ENCODE assay signal across 21 cellular contexts in the genomic region with DNA sequence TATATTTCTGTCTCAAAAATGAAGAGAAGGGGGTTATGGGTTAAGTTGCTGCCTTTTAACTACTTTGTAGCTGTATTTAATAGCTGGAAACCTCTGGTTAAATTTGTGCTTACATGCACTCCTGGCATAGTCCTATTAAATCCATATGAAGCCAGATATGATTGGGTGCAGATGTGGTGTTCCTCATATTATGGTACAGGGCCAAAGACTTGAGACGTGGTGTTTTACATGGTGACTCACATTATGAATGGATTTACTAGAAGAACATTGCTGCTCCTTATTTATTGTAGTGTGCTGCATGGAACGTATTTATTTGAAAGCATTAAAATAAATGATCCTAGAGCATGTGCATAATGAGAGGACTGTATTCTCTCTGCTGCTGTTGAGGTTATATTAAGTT.
"Had no signal": no experiment of that assay in that cellular context is flagged by ENCODE, and none has a peak within 500 bp of the region (broad histone marks: within the 10 kb centered on the region; RNA-seq: fewer than 3 reads in every experiment).

No MANE protein-coding gene starts in this region.

- H3K36me3 ChIP-seq: cardiac muscle cell, gastroesophageal sphincter, transverse colon, vagina had no signal

- H3K36me3 Mint-ChIP-seq: immature natural killer cell had no signal

- ATAC-seq: activated CD4-positive, CD25-positive, alpha-beta regulatory T cell treated with anti-CD3 and anti-CD28 coated beads, Interleukin-2, amount 50 U/mL, for 24 hours; activated T-cell treated with anti-CD3 and anti-CD28 coated beads, Interleukin-2, amount 50 U/mL, for 72 hours; gastroesophageal sphincter; heart right ventricle; left ventricle myocardium superior had no signal

- H3K9me3 Mint-ChIP-seq: T-helper 1 cell treated with Interleukin-12 subunit alpha and Interleukin-12 subunit beta and Interleukin-4 antibody, amounts not matched to agents 30 μg/mL and 1 μg/mL, for 36 hours had no signal

- H3K9me3 ChIP-seq: esophagus muscularis mucosa, transverse colon, vagina had no signal

- DNase-seq: activated CD4-positive, alpha-beta T cell treated with anti-CD3 and anti-CD28 coated beads, Interleukin-2, amount 10 ng/mL, durations not matched to agents 7 days and 5 days; activated gamma-delta T cell treated with Interleukin-2 at 50 U/mL for 16 hours; activated T-cell treated with anti-CD3 and anti-CD28 coated beads, Interleukin-2, amount 50 U/mL, for 72 hours; amniotic stem cell; dermis blood vessel endothelial cell; effector memory CD4-positive, alpha-beta T cell; heart right ventricle; immature natural killer cell; left ventricle myocardium superior; stimulated activated CD4-positive, alpha-beta T cell treated with anti-CD3 and anti-CD28 coated beads, Interleukin-2, amount 100 ng/mL, for 24 hours; transverse colon had no signal

- H3K4me1 Mint-ChIP-seq: activated CD4-positive, alpha-beta T cell treated with anti-CD3 and anti-CD28 coated beads, Interleukin-2, amount 10 ng/mL, durations not matched to agents 7 days and 5 days; immature natural killer cell; neural crest cell had no signal

- H3K27me3 ChIP-seq: cardiac muscle cell, esophagus muscularis mucosa, gastroesophageal sphincter, heart right ventricle, transverse colon, vagina had no signal

- H3K27ac Mint-ChIP-seq: activated CD4-positive, alpha-beta T cell treated with anti-CD3 and anti-CD28 coated beads, Interleukin-2, amount 10 ng/mL, durations not matched to agents 7 days and 5 days; activated naive CD8-positive, alpha-beta T cell; activated T-cell treated with anti-CD3 and anti-CD28 coated beads, Interleukin-2, amount 50 U/mL, for 72 hours; immature natural killer cell; progenitor cell of endocrine pancreas; stimulated activated naive CD8-positive, alpha-beta T cell treated with anti-CD3 and anti-CD28 coated beads, Interleukin-15, Interleukin-2, amounts not matched to agents 100 ng/mL and 50 ng/mL, for 24 hours; T-helper 1 cell treated with Interleukin-12 subunit alpha and Interleukin-12 subunit beta and Interleukin-4 antibody, amounts not matched to agents 30 μg/mL and 1 μg/mL, for 36 hours had no signal

- H3K4me3 Mint-ChIP-seq: activated CD4-positive, alpha-beta T cell treated with anti-CD3 and anti-CD28 coated beads, Interleukin-2, amount 10 ng/mL, durations not matched to agents 7 days and 5 days; activated naive CD8-positive, alpha-beta T cell; activated T-cell treated with anti-CD3 and anti-CD28 coated beads, Interleukin-2, amount 50 U/mL, for 72 hours; immature natural killer cell; neural crest cell; stimulated activated naive CD8-positive, alpha-beta T cell treated with anti-CD3 and anti-CD28 coated beads, Interleukin-15, Interleukin-2, amounts not matched to agents 100 ng/mL and 50 ng/mL, for 24 hours; T-helper 1 cell treated with Interleukin-12 subunit alpha and Interleukin-12 subunit beta and Interleukin-4 antibody, amounts not matched to agents 30 μg/mL and 1 μg/mL, for 36 hours had no signal

- H3K27me3 Mint-ChIP-seq: progenitor cell of endocrine pancreas had no signal

- H3K27ac ChIP-seq: cardiac muscle cell, esophagus muscularis mucosa, gastroesophageal sphincter, heart right ventricle, transverse colon, vagina had no signal

- H3K4me3 ChIP-seq: cardiac muscle cell, esophagus muscularis mucosa, gastroesophageal sphincter, heart right ventricle, transverse colon, vagina had no signal

- H3K4me1 ChIP-seq: esophagus muscularis mucosa, gastroesophageal sphincter, heart right ventricle, transverse colon, vagina had no signal
